1 cellular context compared by ENCODE assay signal in the genomic region with DNA sequence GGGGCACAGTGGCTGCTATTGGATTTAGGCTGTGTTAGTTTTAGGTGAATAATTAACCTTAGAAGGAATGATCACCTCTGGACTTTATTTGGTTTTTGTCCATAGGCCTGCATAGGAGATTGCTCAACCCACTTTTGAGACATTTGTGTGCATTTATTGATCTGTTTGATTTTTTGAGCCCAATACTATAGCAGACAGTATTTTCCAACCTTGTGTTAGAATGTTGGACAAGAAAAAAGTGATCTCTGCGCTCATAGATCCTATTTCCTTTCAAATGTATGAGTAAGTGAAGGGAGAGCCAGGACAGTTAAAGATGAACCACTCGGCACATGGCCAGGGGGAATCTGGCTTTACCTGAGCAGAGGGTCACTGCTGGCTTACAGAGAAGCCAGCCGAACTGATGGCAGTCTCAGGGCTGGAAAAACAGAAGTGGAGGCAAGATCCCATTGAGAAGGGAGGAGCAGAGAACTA.
TF ChIP-seq lines count a peak whose summit lies in the region.

No MANE protein-coding gene starts in this region.

TF ChIP-seq in HepG2, 621 proteins besides CTCF, POLR2A, EP300 and RAD21 (continued from another document and continues in another):
- TF ChIP-seq ZNF44 (CRISPR knock-in tag; IDR thresholded peaks at IDR 0.05) (no peak), SIX4 (CRISPR knock-in tag; IDR thresholded peaks at IDR 0.05) (peak; percentile 85), ZNF264 (CRISPR knock-in tag; IDR thresholded peaks at IDR 0.05) (peak; percentile 88; the same call in 1 of the 2 replicates), ZNF441 (CRISPR knock-in tag; IDR thresholded peaks at IDR 0.05; ENCODE audit: borderline replicate concordance) (0 out of 2 replicates have a peak, but pooled peaks have one; percentile 26), ZNF260 (CRISPR knock-in tag; IDR thresholded peaks at IDR 0.05; ENCODE audit: borderline replicate concordance, low read depth) (no peak), ZNF781 (CRISPR knock-in tag; IDR thresholded peaks at IDR 0.05; ENCODE audit: borderline replicate concordance, not compliant biosample characterization) (peak; percentile 28), ZBED4 (CRISPR knock-in tag; IDR thresholded peaks at IDR 0.05; ENCODE audit: borderline replicate concordance) (peak; percentile 82; the same call in 1 of the 2 replicates), ZNF816 (CRISPR knock-in tag; IDR thresholded peaks at IDR 0.05; ENCODE audit: borderline replicate concordance) (no peak), ZNF18 (CRISPR knock-in tag; IDR thresholded peaks at IDR 0.05; ENCODE audit: insufficient replicate concordance) (peak; percentile 61), HNF1B (CRISPR knock-in tag; IDR thresholded peaks at IDR 0.05) (peak; percentile 99), SRF (IDR thresholded peaks at IDR 0.05; ENCODE audit: low read depth, low read length) (peak; percentile 67), ATF4 (CRISPR knock-in tag; IDR thresholded peaks at IDR 0.05) (peak in 1 of 2 experiments; percentile 56; a peak in 1 of 4 replicates), ZIK1 (CRISPR knock-in tag; IDR thresholded peaks at IDR 0.05; ENCODE audit: borderline replicate concordance, low read depth) (0 out of 2 replicates have a peak, but pooled peaks have one; percentile 34), ZSCAN12 (CRISPR knock-in tag; IDR thresholded peaks at IDR 0.05) (no peak), MIER2 (CRISPR knock-in tag; IDR thresholded peaks at IDR 0.05) (0 out of 2 replicates have a peak, but pooled peaks have one; percentile 13), ZNF747 (CRISPR knock-in tag; IDR thresholded peaks at IDR 0.05; ENCODE audit: borderline replicate concordance) (0 out of 2 replicates have a peak, but pooled peaks have one; percentile 37), ZNF775 (CRISPR knock-in tag; IDR thresholded peaks at IDR 0.05; ENCODE audit: borderline replicate concordance) (peak; percentile 78; the same call in 1 of the 2 replicates), SMAD9 (CRISPR knock-in tag; IDR thresholded peaks at IDR 0.05) (0 out of 2 replicates have a peak, but pooled peaks have one; percentile 32), ZNF431 (CRISPR knock-in tag; IDR thresholded peaks at IDR 0.05; ENCODE audit: borderline replicate concordance, low read depth) (peak; percentile 54; the same call in 1 of the 2 replicates), ZNF546 (CRISPR knock-in tag; conservative IDR thresholded peaks at IDR 0.05) (no peak), CBX5 (CRISPR knock-in tag; IDR thresholded peaks at IDR 0.05; ENCODE audit: borderline replicate concordance) (peak; percentile 32; the same call in 1 of the 2 replicates), ZNF383 (CRISPR knock-in tag; IDR thresholded peaks at IDR 0.05; ENCODE audit: borderline replicate concordance) (no peak), CEBPG (CRISPR knock-in tag; IDR thresholded peaks at IDR 0.05) (peak; percentile 97), ERF (CRISPR knock-in tag; IDR thresholded peaks at IDR 0.05) (peak; percentile 56), NCOR1 (IDR thresholded peaks at IDR 0.05; ENCODE audit: borderline replicate concordance, low read length) (peak; percentile 100), ELF3 (CRISPR knock-in tag; IDR thresholded peaks at IDR 0.05) (peak; percentile 60; the same call in 1 of the 2 replicates), ZNF510 (CRISPR knock-in tag; IDR thresholded peaks at IDR 0.05; ENCODE audit: low read depth) (peak; percentile 68; the same call in 1 of the 2 replicates), ARID2 (CRISPR knock-in tag; IDR thresholded peaks at IDR 0.05; ENCODE audit: borderline replicate concordance) (no peak), ZNF629 (CRISPR knock-in tag; conservative IDR thresholded peaks at IDR 0.05) (peak; percentile 37), GMEB1 (CRISPR knock-in tag; IDR thresholded peaks at IDR 0.05; ENCODE audit: borderline replicate concordance) (peak; percentile 29; the same call in 1 of the 2 replicates)
- TF ChIP-seq, protein P1, sequence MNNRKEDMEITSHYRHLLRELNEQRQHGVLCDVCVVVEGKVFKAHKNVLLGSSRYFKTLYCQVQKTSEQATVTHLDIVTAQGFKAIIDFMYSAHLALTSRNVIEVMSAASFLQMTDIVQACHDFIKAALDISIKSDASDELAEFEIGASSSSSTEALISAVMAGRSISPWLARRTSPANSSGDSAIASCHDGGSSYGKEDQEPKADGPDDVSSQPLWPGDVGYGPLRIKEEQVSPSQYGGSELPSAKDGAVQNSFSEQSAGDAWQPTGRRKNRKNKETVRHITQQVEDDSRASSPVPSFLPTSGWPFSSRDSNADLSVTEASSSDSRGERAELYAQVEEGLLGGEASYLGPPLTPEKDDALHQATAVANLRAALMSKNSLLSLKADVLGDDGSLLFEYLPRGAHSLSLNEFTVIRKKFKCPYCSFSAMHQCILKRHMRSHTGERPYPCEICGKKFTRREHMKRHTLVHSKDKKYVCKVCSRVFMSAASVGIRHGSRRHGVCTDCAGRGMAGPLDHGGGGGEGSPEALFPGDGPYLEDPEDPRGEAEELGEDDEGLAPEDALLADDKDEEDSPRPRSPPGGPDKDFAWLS (CRISPR knock-in tag; IDR thresholded peaks at IDR 0.05; ENCODE audit: borderline replicate concordance) = 0 out of 2 replicates have a peak, but pooled peaks have one; percentile 77
- TF ChIP-seq, protein P2, sequence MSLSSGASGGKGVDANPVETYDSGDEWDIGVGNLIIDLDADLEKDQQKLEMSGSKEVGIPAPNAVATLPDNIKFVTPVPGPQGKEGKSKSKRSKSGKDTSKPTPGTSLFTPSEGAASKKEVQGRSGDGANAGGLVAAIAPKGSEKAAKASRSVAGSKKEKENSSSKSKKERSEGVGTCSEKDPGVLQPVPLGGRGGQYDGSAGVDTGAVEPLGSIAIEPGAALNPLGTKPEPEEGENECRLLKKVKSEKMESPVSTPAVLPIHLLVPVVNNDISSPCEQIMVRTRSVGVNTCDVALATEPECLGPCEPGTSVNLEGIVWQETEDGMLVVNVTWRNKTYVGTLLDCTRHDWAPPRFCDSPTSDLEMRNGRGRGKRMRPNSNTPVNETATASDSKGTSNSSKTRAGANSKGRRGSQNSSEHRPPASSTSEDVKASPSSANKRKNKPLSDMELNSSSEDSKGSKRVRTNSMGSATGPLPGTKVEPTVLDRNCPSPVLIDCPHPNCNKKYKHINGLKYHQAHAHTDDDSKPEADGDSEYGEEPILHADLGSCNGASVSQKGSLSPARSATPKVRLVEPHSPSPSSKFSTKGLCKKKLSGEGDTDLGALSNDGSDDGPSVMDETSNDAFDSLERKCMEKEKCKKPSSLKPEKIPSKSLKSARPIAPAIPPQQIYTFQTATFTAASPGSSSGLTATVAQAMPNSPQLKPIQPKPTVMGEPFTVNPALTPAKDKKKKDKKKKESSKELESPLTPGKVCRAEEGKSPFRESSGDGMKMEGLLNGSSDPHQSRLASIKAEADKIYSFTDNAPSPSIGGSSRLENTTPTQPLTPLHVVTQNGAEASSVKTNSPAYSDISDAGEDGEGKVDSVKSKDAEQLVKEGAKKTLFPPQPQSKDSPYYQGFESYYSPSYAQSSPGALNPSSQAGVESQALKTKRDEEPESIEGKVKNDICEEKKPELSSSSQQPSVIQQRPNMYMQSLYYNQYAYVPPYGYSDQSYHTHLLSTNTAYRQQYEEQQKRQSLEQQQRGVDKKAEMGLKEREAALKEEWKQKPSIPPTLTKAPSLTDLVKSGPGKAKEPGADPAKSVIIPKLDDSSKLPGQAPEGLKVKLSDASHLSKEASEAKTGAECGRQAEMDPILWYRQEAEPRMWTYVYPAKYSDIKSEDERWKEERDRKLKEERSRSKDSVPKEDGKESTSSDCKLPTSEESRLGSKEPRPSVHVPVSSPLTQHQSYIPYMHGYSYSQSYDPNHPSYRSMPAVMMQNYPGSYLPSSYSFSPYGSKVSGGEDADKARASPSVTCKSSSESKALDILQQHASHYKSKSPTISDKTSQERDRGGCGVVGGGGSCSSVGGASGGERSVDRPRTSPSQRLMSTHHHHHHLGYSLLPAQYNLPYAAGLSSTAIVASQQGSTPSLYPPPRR (CRISPR knock-in tag; IDR thresholded peaks at IDR 0.05; ENCODE audit: borderline replicate concordance) = peak; percentile 99
- TF ChIP-seq, protein P3, sequence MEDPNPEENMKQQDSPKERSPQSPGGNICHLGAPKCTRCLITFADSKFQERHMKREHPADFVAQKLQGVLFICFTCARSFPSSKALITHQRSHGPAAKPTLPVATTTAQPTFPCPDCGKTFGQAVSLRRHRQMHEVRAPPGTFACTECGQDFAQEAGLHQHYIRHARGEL (CRISPR knock-in tag; IDR thresholded peaks at IDR 0.05) = no peak
- TF ChIP-seq, protein P4, sequence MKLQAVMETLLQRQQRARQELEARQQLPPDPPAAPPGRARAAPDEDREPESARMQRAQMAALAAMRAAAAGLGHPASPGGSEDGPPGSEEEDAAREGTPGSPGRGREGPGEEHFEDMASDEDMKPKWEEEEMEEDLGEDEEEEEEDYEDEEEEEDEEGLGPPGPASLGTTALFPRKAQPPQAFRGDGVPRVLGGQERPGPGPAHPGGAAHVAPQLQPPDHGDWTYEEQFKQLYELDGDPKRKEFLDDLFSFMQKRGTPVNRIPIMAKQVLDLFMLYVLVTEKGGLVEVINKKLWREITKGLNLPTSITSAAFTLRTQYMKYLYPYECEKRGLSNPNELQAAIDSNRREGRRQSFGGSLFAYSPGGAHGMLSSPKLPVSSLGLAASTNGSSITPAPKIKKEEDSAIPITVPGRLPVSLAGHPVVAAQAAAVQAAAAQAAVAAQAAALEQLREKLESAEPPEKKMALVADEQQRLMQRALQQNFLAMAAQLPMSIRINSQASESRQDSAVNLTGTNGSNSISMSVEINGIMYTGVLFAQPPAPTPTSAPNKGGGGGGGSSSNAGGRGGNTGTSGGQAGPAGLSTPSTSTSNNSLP (IDR thresholded peaks at IDR 0.05; ENCODE audit: low read depth, low read length) = peak; percentile 98
- TF ChIP-seq, protein P5, sequence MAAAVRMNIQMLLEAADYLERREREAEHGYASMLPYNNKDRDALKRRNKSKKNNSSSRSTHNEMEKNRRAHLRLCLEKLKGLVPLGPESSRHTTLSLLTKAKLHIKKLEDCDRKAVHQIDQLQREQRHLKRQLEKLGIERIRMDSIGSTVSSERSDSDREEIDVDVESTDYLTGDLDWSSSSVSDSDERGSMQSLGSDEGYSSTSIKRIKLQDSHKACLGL (CRISPR knock-in tag; IDR thresholded peaks at IDR 0.05) = no peak
